1 cellular context compared by ENCODE assay signal in the genomic region with DNA sequence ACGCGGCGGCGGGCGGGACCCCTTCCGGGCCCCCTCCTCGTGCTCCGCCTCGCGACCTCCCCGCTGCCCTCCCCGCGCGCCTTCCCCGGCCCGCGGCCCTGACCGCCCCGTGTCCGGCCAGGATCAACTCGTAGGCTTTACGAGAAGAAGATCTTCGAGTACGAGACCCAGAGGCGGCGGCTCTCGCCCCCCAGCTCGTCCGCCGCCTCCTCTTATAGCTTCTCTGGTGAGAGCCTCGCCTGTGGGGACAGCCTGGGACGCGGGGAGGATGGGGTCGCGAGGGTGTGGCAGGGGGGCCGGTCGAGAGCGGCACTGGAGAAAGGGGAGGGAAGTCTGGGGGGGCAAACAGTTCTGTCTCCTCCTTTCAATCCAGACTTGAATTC.
TF ChIP-seq lines count a peak whose summit lies in the region.

No MANE protein-coding gene starts in this region.

TF ChIP-seq in GM23338, 12 proteins besides CTCF, POLR2A, EP300 and RAD21 (continued from another document):
- TF ChIP-seq ETS1 (IDR thresholded peaks at IDR 0.05) (no peak), POLR2AphosphoS5 (IDR thresholded peaks at IDR 0.05; ENCODE audit: low read depth) (no peak), ZNF331 (CRISPR knock-in tag; IDR thresholded peaks at IDR 0.05; ENCODE audit: low read depth) (no peak), JUNB (IDR thresholded peaks at IDR 0.05; ENCODE audit: unreplicated experiment) (no peak)
- TF ChIP-seq, protein P1, sequence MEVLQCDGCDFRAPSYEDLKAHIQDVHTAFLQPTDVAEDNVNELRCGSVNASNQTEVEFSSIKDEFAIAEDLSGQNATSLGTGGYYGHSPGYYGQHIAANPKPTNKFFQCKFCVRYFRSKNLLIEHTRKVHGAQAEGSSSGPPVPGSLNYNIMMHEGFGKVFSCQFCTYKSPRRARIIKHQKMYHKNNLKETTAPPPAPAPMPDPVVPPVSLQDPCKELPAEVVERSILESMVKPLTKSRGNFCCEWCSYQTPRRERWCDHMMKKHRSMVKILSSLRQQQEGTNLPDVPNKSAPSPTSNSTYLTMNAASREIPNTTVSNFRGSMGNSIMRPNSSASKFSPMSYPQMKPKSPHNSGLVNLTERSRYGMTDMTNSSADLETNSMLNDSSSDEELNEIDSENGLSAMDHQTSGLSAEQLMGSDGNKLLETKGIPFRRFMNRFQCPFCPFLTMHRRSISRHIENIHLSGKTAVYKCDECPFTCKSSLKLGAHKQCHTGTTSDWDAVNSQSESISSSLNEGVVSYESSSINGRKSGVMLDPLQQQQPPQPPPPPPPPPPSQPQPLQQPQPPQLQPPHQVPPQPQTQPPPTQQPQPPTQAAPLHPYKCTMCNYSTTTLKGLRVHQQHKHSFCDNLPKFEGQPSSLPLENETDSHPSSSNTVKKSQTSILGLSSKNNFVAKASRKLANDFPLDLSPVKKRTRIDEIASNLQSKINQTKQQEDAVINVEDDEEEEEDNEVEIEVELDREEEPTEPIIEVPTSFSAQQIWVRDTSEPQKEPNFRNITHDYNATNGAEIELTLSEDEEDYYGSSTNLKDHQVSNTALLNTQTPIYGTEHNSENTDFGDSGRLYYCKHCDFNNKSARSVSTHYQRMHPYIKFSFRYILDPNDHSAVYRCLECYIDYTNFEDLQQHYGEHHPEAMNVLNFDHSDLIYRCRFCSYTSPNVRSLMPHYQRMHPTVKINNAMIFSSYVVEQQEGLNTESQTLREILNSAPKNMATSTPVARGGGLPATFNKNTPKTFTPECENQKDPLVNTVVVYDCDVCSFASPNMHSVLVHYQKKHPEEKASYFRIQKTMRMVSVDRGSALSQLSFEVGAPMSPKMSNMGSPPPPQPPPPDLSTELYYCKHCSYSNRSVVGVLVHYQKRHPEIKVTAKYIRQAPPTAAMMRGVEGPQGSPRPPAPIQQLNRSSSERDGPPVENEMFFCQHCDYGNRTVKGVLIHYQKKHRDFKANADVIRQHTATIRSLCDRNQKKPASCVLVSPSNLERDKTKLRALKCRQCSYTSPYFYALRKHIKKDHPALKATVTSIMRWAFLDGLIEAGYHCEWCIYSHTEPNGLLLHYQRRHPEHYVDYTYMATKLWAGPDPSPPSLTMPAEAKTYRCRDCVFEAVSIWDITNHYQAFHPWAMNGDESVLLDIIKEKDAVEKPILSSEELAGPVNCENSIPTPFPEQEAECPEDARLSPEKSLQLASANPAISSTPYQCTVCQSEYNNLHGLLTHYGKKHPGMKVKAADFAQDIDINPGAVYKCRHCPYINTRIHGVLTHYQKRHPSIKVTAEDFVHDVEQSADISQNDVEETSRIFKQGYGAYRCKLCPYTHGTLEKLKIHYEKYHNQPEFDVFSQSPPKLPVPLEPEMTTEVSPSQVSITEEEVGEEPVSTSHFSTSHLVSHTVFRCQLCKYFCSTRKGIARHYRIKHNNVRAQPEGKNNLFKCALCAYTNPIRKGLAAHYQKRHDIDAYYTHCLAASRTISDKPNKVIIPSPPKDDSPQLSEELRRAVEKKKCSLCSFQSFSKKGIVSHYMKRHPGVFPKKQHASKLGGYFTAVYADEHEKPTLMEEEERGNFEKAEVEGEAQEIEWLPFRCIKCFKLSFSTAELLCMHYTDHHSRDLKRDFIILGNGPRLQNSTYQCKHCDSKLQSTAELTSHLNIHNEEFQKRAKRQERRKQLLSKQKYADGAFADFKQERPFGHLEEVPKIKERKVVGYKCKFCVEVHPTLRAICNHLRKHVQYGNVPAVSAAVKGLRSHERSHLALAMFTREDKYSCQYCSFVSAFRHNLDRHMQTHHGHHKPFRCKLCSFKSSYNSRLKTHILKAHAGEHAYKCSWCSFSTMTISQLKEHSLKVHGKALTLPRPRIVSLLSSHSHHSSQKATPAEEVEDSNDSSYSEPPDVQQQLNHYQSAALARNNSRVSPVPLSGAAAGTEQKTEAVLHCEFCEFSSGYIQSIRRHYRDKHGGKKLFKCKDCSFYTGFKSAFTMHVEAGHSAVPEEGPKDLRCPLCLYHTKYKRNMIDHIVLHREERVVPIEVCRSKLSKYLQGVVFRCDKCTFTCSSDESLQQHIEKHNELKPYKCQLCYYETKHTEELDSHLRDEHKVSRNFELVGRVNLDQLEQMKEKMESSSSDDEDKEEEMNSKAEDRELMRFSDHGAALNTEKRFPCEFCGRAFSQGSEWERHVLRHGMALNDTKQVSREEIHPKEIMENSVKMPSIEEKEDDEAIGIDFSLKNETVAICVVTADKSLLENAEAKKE (CRISPR knock-in tag; IDR thresholded peaks at IDR 0.05) = no peak
TF ChIP-seq in GM23338: peak in this region for 0.
